Comparison of ENCODE assay signal across 1 cellular context in the genomic region with DNA sequence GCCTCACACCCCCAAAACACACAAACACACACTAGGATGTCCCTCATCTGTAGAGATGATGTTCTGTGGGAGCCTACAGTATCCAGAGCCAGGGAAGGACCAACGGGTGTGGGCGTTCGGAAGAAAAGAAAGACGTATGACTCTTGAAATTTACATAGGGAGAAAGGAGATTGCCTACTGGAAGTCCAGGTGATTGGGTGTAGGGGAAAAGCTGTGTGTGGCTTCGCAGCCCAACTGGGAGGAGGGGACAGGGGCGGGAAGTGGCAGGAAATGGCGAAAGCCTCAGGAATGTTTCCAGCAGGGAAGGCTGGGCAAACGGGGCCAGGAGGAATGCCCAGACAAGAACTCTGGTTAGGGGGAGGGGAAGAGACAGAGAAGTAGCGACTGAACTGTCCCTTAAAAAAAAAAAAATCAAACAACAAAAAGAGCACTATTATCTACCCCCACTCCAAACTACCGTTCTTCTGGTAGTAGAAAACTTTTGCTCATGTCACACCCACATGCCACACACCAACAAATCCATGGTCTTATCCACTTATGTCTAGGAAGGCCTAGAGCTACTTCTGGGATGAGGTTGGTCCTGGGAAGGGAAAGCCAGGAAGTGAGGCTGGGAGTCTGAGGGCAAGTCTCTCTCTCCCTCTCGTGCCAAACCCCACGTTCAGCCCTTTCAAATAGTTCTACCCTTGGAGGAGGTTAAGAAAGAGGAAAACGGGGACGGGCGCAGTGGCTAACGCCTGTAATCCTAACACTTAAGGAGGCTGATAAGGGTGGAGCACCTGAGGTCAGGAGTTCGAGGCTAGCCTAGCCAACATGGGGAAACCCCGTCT.
TF ChIP-seq lines count a peak whose summit lies in the region.

No MANE protein-coding gene starts in this region.

TF ChIP-seq in HepG2, 621 proteins besides CTCF, POLR2A, EP300 and RAD21 (continued from another document and continues in another):
- TF ChIP-seq, protein P1, sequence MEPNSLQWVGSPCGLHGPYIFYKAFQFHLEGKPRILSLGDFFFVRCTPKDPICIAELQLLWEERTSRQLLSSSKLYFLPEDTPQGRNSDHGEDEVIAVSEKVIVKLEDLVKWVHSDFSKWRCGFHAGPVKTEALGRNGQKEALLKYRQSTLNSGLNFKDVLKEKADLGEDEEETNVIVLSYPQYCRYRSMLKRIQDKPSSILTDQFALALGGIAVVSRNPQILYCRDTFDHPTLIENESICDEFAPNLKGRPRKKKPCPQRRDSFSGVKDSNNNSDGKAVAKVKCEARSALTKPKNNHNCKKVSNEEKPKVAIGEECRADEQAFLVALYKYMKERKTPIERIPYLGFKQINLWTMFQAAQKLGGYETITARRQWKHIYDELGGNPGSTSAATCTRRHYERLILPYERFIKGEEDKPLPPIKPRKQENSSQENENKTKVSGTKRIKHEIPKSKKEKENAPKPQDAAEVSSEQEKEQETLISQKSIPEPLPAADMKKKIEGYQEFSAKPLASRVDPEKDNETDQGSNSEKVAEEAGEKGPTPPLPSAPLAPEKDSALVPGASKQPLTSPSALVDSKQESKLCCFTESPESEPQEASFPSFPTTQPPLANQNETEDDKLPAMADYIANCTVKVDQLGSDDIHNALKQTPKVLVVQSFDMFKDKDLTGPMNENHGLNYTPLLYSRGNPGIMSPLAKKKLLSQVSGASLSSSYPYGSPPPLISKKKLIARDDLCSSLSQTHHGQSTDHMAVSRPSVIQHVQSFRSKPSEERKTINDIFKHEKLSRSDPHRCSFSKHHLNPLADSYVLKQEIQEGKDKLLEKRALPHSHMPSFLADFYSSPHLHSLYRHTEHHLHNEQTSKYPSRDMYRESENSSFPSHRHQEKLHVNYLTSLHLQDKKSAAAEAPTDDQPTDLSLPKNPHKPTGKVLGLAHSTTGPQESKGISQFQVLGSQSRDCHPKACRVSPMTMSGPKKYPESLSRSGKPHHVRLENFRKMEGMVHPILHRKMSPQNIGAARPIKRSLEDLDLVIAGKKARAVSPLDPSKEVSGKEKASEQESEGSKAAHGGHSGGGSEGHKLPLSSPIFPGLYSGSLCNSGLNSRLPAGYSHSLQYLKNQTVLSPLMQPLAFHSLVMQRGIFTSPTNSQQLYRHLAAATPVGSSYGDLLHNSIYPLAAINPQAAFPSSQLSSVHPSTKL (CRISPR knock-in tag; IDR thresholded peaks at IDR 0.05) = peak; percentile 58
- TF ChIP-seq JARID2 (CRISPR knock-in tag; IDR thresholded peaks at IDR 0.05; ENCODE audit: insufficient replicate concordance) = no peak
- peak; percentile 46; the same call in 1 of the 2 replicates for TF ChIP-seq KDM5B (CRISPR knock-in tag; IDR thresholded peaks at IDR 0.05; ENCODE audit: borderline replicate concordance)
- TF ChIP-seq ZNF879 (CRISPR knock-in tag; IDR thresholded peaks at IDR 0.05) = no peak
- no peak for TF ChIP-seq RELA (CRISPR knock-in tag; IDR thresholded peaks at IDR 0.05)
- TF ChIP-seq, protein P2, sequence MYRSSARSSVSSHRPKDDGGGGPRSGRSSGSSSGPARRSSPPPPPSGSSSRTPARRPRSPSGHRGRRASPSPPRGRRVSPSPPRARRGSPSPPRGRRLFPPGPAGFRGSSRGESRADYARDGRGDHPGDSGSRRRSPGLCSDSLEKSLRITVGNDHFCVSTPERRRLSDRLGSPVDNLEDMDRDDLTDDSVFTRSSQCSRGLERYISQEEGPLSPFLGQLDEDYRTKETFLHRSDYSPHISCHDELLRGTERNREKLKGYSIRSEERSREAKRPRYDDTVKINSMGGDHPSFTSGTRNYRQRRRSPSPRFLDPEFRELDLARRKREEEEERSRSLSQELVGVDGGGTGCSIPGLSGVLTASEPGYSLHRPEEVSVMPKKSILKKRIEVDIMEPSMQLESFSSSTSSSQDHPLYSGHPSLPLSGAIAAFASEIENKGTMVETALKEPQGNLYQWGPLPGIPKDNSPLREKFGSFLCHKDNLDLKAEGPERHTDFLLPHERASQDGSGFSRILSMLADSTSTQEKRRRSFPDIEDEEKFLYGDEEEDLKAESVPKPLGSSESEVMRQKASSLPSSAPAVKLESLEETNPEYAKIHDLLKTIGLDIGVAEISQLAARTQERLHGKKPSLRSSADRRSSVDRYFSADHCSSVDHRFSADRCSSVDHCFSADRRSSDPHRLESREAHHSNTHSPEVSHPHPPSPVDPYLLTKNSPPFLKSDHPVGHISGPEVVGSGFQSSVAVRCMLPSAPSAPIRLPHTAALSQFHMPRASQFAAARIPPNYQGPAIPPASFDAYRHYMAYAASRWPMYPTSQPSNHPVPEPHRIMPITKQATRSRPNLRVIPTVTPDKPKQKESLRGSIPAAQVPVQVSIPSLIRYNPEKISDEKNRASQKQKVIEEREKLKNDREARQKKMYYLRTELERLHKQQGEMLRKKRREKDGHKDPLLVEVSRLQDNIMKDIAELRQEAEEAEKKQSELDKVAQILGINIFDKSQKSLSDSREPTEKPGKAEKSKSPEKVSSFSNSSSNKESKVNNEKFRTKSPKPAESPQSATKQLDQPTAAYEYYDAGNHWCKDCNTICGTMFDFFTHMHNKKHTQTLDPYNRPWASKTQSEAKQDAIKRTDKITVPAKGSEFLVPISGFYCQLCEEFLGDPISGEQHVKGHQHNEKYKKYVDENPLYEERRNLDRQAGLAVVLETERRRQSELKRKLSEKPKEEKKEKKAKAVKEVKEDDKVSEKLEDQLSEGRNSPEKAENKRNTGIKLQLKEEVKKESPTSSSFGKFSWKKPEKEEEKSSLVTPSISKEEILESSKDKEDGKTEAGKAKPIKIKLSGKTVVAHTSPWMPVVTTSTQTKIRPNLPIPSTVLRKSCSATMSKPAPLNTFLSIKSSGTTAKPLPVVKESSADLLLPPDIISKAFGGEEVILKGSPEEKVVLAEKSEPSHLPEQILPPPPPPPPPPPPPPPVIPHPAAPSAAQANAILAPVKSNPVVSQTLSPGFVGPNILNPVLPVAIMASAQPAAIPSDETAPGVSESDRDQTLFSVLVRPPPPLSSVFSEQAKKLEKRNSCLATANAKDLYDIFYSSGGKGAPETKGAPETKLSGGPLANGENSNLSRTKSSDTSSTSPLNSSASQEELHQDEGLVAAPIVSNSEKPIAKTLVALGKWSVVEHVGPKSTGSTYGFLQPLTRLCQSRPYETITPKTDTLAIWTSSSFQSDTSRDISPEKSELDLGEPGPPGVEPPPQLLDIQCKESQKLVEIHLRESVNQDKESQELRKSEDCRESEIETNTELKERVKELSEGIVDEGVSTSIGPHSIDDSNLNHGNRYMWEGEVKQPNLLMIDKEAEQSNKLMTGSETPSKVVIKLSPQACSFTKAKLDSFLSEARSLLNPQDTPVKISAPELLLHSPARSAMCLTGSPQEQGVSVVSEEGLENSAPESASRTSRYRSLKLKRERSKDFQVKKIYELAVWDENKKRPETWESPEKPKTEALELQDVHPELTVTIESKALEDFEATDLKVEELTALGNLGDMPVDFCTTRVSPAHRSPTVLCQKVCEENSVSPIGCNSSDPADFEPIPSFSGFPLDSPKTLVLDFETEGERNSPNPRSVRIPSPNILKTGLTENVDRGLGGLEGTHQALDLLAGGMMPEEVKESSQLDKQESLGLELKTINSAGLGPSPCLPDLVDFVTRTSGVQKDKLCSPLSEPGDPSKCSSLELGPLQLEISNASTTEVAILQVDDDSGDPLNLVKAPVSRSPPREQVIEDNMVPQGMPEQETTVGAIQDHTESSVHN (CRISPR knock-in tag; IDR thresholded peaks at IDR 0.05) = 0 out of 2 replicates have a peak, but pooled peaks have one; percentile 41
- peak; percentile 47; the same call in 1 of the 2 replicates for TF ChIP-seq RBFOX2 (IDR thresholded peaks at IDR 0.05; ENCODE audit: low read depth, low read length)
- no peak for TF ChIP-seq HMGA1 (CRISPR knock-in tag; conservative IDR thresholded peaks at IDR 0.05)
- no peak; the same call in 1 of the 2 replicates for TF ChIP-seq TOPORS (CRISPR knock-in tag; IDR thresholded peaks at IDR 0.05)
- TF ChIP-seq, protein P3, sequence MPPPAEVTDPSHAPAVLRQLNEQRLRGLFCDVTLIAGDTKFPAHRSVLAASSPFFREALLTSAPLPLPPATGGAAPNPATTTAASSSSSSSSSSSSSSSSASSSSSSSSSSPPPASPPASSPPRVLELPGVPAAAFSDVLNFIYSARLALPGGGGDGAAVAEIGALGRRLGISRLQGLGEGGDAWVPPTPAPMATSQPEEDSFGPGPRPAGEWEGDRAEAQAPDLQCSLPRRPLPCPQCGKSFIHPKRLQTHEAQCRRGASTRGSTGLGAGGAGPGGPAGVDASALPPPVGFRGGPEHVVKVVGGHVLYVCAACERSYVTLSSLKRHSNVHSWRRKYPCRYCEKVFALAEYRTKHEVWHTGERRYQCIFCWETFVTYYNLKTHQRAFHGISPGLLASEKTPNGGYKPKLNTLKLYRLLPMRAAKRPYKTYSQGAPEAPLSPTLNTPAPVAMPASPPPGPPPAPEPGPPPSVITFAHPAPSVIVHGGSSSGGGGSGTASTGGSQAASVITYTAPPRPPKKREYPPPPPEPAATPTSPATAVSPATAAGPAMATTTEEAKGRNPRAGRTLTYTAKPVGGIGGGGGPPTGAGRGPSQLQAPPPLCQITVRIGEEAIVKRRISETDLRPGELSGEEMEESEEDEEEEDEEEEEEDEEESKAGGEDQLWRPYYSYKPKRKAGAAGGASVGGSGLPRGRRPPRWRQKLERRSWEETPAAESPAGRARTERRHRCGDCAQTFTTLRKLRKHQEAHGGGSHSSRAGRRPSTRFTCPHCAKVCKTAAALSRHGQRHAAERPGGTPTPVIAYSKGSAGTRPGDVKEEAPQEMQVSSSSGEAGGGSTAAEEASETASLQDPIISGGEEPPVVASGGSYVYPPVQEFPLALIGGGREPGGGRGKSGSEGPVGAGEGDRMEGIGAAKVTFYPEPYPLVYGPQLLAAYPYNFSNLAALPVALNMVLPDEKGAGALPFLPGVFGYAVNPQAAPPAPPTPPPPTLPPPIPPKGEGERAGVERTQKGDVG (CRISPR knock-in tag; IDR thresholded peaks at IDR 0.05; ENCODE audit: borderline replicate concordance) = no peak
- TF ChIP-seq SYNCRIP (IDR thresholded peaks at IDR 0.05; ENCODE audit: insufficient read depth, low read depth, low read length) = no peak
- no peak for TF ChIP-seq CCDC6 (CRISPR knock-in tag; IDR thresholded peaks at IDR 0.05)
- TF ChIP-seq ZKSCAN5 (CRISPR knock-in tag; IDR thresholded peaks at IDR 0.05) = no peak
- TF ChIP-seq STAG1 (CRISPR knock-in tag; IDR thresholded peaks at IDR 0.05) = no peak
- TF ChIP-seq FOXO1 (CRISPR knock-in tag; IDR thresholded peaks at IDR 0.05) = no peak
- TF ChIP-seq ZNF878 (CRISPR knock-in tag; IDR thresholded peaks at IDR 0.05) = 0 out of 2 replicates have a peak, but pooled peaks have one; percentile 47
- peak; percentile 41; the same call in 1 of the 2 replicates for TF ChIP-seq KLF6 (CRISPR knock-in tag; IDR thresholded peaks at IDR 0.05)
- TF ChIP-seq, protein P4, sequence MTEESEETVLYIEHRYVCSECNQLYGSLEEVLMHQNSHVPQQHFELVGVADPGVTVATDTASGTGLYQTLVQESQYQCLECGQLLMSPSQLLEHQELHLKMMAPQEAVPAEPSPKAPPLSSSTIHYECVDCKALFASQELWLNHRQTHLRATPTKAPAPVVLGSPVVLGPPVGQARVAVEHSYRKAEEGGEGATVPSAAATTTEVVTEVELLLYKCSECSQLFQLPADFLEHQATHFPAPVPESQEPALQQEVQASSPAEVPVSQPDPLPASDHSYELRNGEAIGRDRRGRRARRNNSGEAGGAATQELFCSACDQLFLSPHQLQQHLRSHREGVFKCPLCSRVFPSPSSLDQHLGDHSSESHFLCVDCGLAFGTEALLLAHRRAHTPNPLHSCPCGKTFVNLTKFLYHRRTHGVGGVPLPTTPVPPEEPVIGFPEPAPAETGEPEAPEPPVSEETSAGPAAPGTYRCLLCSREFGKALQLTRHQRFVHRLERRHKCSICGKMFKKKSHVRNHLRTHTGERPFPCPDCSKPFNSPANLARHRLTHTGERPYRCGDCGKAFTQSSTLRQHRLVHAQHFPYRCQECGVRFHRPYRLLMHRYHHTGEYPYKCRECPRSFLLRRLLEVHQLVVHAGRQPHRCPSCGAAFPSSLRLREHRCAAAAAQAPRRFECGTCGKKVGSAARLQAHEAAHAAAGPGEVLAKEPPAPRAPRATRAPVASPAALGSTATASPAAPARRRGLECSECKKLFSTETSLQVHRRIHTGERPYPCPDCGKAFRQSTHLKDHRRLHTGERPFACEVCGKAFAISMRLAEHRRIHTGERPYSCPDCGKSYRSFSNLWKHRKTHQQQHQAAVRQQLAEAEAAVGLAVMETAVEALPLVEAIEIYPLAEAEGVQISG (CRISPR knock-in tag; IDR thresholded peaks at IDR 0.05) = peak; percentile 77
- peak; percentile 74; the same call in 1 of the 2 replicates for TF ChIP-seq PAF1 (CRISPR knock-in tag; IDR thresholded peaks at IDR 0.05)
- no peak for TF ChIP-seq MAFK (conservative IDR thresholded peaks at IDR 0.05 in 1 of 2, IDR thresholded peaks at IDR 0.05 in 1 of 2; ENCODE audit: low read length in 2 of 2)
- TF ChIP-seq, protein P5, sequence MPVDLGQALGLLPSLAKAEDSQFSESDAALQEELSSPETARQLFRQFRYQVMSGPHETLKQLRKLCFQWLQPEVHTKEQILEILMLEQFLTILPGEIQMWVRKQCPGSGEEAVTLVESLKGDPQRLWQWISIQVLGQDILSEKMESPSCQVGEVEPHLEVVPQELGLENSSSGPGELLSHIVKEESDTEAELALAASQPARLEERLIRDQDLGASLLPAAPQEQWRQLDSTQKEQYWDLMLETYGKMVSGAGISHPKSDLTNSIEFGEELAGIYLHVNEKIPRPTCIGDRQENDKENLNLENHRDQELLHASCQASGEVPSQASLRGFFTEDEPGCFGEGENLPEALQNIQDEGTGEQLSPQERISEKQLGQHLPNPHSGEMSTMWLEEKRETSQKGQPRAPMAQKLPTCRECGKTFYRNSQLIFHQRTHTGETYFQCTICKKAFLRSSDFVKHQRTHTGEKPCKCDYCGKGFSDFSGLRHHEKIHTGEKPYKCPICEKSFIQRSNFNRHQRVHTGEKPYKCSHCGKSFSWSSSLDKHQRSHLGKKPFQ (CRISPR knock-in tag; IDR thresholded peaks at IDR 0.05; ENCODE audit: insufficient replicate concordance) = no peak
- peak; percentile 74; the same call in 1 of the 2 replicates for TF ChIP-seq TSC22D2 (CRISPR knock-in tag; IDR thresholded peaks at IDR 0.05; ENCODE audit: borderline replicate concordance)
- TF ChIP-seq ZFAT (CRISPR knock-in tag; conservative IDR thresholded peaks at IDR 0.05) = no peak
- TF ChIP-seq ZNF136 (CRISPR knock-in tag; IDR thresholded peaks at IDR 0.05; ENCODE audit: low read depth) = 0 out of 2 replicates have a peak, but pooled peaks have one; percentile 28
- TF ChIP-seq ZNF547 (CRISPR knock-in tag; IDR thresholded peaks at IDR 0.05) = no peak; the same call in 1 of the 2 replicates
- no peak for TF ChIP-seq SIN3B (IDR thresholded peaks at IDR 0.05; ENCODE audit: low read length)
- TF ChIP-seq ZMYM4 (CRISPR knock-in tag; IDR thresholded peaks at IDR 0.05) = peak; percentile 46
- TF ChIP-seq ZNF652 (CRISPR knock-in tag; IDR thresholded peaks at IDR 0.05; ENCODE audit: borderline replicate concordance, low read depth) = no peak
- no peak for TF ChIP-seq ZNF737 (CRISPR knock-in tag; IDR thresholded peaks at IDR 0.05; ENCODE audit: borderline replicate concordance)
- TF ChIP-seq TRIM24 (CRISPR knock-in tag; IDR thresholded peaks at IDR 0.05) = no peak
- TF ChIP-seq ZNF230 (CRISPR knock-in tag; IDR thresholded peaks at IDR 0.05) = no peak
- TF ChIP-seq KDM5A (IDR thresholded peaks at IDR 0.05; ENCODE audit: borderline replicate concordance, low read length) = no peak
- TF ChIP-seq SAFB2 (CRISPR knock-in tag; IDR thresholded peaks at IDR 0.05; ENCODE audit: borderline replicate concordance, low read depth) = no peak
- no peak for TF ChIP-seq ZNF10 (CRISPR knock-in tag; IDR thresholded peaks at IDR 0.05; ENCODE audit: borderline replicate concordance, low read depth)
- TF ChIP-seq XBP1 (CRISPR knock-in tag; IDR thresholded peaks at IDR 0.05) = no peak
- TF ChIP-seq ZNF550 (CRISPR knock-in tag; IDR thresholded peaks at IDR 0.05; ENCODE audit: borderline replicate concordance) = no peak
- 0 out of 2 replicates have a peak, but pooled peaks have one; percentile 21 for TF ChIP-seq MXD4 (CRISPR knock-in tag; IDR thresholded peaks at IDR 0.05)
- TF ChIP-seq ZFY (CRISPR knock-in tag; IDR thresholded peaks at IDR 0.05) = peak; percentile 39
